In the genomic region with DNA sequence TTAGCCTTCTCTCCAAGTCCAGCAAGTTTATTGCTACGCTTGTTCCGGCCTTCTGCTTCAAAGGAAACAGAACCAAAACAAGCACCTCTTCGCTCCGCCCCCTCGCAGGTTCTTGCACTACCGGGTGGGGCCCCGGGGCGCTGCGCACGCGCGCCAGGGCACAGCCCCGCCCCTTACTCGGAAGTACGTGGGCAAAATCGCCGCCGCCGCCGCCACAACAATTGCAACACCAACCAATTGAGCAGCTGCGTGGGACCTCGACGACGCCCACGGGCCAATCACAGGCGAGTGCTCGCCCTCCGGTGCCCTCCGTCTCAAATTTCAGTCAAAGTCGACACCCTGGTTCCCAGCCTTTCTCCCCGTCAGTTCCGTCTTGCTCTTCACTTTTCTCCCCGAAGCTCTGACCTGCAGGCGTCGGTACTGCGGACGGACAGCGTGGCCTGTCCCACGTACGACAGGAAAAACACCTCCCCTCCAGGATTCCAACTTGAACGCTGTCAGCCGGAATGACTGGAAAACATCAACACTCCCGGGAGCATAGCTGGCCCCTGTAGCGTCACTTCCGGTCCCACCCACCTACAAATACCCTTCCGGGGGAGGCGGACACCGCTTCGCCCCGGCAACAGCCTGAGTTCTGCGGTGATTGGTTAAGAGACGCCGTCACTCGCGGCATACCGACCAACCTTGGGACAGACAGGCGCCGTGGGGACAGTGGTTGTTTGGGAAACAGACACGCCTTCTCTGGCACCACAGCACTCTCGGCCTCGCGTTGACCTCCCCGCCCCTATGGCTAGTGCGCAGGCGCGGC, we compare ENCODE assay signal across 1 cellular context.
TF ChIP-seq lines count a peak whose summit lies in the region.

No MANE protein-coding gene starts in this region.

TF ChIP-seq in HepG2, 621 proteins besides CTCF, POLR2A, EP300 and RAD21 (continues in another document):
- TF ChIP-seq KLF16 (CRISPR knock-in tag; IDR thresholded peaks at IDR 0.05): peak in 1 of 2 experiments; percentile 59; a peak in 1 of 4 replicates
- 0 out of 2 replicates have a peak, but pooled peaks have one; percentile 38 for TF ChIP-seq ZNF350 (CRISPR knock-in tag; IDR thresholded peaks at IDR 0.05; ENCODE audit: borderline replicate concordance, low read depth)
- peak; percentile 89 for TF ChIP-seq CEBPB (IDR thresholded peaks at IDR 0.05; ENCODE audit: borderline replicate concordance, low read depth, low read length)
- TF ChIP-seq, protein P1, sequence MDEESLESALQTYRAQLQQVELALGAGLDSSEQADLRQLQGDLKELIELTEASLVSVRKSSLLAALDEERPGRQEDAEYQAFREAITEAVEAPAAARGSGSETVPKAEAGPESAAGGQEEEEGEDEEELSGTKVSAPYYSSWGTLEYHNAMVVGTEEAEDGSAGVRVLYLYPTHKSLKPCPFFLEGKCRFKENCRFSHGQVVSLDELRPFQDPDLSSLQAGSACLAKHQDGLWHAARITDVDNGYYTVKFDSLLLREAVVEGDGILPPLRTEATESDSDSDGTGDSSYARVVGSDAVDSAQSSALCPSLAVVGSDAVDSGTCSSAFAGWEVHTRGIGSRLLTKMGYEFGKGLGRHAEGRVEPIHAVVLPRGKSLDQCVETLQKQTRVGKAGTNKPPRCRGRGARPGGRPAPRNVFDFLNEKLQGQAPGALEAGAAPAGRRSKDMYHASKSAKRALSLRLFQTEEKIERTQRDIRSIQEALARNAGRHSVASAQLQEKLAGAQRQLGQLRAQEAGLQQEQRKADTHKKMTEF (CRISPR knock-in tag; IDR thresholded peaks at IDR 0.05): peak; percentile 58; the same call in 1 of the 2 replicates
- TF ChIP-seq, protein P2, sequence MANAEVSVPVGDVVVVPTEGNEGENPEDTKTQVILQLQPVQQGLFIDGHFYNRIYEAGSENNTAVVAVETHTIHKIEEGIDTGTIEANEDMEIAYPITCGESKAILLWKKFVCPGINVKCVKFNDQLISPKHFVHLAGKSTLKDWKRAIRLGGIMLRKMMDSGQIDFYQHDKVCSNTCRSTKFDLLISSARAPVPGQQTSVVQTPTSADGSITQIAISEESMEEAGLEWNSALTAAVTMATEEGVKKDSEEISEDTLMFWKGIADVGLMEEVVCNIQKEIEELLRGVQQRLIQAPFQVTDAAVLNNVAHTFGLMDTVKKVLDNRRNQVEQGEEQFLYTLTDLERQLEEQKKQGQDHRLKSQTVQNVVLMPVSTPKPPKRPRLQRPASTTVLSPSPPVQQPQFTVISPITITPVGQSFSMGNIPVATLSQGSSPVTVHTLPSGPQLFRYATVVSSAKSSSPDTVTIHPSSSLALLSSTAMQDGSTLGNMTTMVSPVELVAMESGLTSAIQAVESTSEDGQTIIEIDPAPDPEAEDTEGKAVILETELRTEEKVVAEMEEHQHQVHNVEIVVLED (CRISPR knock-in tag; IDR thresholded peaks at IDR 0.05; ENCODE audit: borderline replicate concordance): peak; percentile 65; the same call in 1 of the 2 replicates
- TF ChIP-seq, protein P3, sequence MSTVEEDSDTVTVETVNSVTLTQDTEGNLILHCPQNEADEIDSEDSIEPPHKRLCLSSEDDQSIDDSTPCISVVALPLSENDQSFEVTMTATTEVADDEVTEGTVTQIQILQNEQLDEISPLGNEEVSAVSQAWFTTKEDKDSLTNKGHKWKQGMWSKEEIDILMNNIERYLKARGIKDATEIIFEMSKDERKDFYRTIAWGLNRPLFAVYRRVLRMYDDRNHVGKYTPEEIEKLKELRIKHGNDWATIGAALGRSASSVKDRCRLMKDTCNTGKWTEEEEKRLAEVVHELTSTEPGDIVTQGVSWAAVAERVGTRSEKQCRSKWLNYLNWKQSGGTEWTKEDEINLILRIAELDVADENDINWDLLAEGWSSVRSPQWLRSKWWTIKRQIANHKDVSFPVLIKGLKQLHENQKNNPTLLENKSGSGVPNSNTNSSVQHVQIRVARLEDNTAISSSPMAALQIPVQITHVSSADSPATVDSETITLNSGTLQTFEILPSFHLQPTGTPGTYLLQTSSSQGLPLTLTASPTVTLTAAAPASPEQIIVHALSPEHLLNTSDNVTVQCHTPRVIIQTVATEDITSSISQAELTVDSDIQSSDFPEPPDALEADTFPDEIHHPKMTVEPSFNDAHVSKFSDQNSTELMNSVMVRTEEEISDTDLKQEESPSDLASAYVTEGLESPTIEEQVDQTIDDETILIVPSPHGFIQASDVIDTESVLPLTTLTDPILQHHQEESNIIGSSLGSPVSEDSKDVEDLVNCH (CRISPR knock-in tag; IDR thresholded peaks at IDR 0.05): 0 out of 2 replicates have a peak, but pooled peaks have one; percentile 3
- no peak for TF ChIP-seq ZNF747 (CRISPR knock-in tag; IDR thresholded peaks at IDR 0.05; ENCODE audit: borderline replicate concordance)
- TF ChIP-seq GATAD1 (CRISPR knock-in tag; IDR thresholded peaks at IDR 0.05): peak; percentile 85
- peak; percentile 59; the same call in 1 of the 2 replicates for TF ChIP-seq SIX1 (CRISPR knock-in tag; IDR thresholded peaks at IDR 0.05; ENCODE audit: borderline replicate concordance)
- TF ChIP-seq, protein P4, sequence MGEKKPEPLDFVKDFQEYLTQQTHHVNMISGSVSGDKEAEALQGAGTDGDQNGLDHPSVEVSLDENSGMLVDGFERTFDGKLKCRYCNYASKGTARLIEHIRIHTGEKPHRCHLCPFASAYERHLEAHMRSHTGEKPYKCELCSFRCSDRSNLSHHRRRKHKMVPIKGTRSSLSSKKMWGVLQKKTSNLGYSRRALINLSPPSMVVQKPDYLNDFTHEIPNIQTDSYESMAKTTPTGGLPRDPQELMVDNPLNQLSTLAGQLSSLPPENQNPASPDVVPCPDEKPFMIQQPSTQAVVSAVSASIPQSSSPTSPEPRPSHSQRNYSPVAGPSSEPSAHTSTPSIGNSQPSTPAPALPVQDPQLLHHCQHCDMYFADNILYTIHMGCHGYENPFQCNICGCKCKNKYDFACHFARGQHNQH (CRISPR knock-in tag; IDR thresholded peaks at IDR 0.05): peak; percentile 49; the same call in 1 of the 2 replicates
- TF ChIP-seq ELF1 (CRISPR knock-in tag; IDR thresholded peaks at IDR 0.05): peak; percentile 65
- peak; percentile 89 for TF ChIP-seq SP2 (CRISPR knock-in tag; IDR thresholded peaks at IDR 0.05)
- TF ChIP-seq RARA (CRISPR knock-in tag; IDR thresholded peaks at IDR 0.05): 0 out of 2 replicates have a peak, but pooled peaks have one; percentile 12
- peak; percentile 58; the same call in 1 of the 2 replicates for TF ChIP-seq HOXA3 (CRISPR knock-in tag; IDR thresholded peaks at IDR 0.05)
- TF ChIP-seq SOX6 (IDR thresholded peaks at IDR 0.05): no peak
- no peak for TF ChIP-seq SOX6 (CRISPR knock-in tag; IDR thresholded peaks at IDR 0.05)
- TF ChIP-seq, protein P5, sequence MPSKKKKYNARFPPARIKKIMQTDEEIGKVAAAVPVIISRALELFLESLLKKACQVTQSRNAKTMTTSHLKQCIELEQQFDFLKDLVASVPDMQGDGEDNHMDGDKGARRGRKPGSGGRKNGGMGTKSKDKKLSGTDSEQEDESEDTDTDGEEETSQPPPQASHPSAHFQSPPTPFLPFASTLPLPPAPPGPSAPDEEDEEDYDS (CRISPR knock-in tag; IDR thresholded peaks at IDR 0.05): peak; percentile 56
- 0 out of 2 replicates have a peak, but pooled peaks have one; percentile 10 for TF ChIP-seq RXRB (CRISPR knock-in tag; IDR thresholded peaks at IDR 0.05; ENCODE audit: borderline replicate concordance)
- TF ChIP-seq, protein P6, sequence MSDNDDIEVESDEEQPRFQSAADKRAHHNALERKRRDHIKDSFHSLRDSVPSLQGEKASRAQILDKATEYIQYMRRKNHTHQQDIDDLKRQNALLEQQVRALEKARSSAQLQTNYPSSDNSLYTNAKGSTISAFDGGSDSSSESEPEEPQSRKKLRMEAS (IDR thresholded peaks at IDR 0.05): peak; percentile 6; the same call in 1 of the 2 replicates
- peak; percentile 50; the same call in 1 of the 2 replicates for TF ChIP-seq IRF2 (CRISPR knock-in tag; IDR thresholded peaks at IDR 0.05)
- TF ChIP-seq FIP1L1 (IDR thresholded peaks at IDR 0.05; ENCODE audit: borderline replicate concordance, insufficient read depth, low read depth, low read length): 0 out of 2 replicates have a peak, but pooled peaks have one; percentile 23
- TF ChIP-seq, protein P7, sequence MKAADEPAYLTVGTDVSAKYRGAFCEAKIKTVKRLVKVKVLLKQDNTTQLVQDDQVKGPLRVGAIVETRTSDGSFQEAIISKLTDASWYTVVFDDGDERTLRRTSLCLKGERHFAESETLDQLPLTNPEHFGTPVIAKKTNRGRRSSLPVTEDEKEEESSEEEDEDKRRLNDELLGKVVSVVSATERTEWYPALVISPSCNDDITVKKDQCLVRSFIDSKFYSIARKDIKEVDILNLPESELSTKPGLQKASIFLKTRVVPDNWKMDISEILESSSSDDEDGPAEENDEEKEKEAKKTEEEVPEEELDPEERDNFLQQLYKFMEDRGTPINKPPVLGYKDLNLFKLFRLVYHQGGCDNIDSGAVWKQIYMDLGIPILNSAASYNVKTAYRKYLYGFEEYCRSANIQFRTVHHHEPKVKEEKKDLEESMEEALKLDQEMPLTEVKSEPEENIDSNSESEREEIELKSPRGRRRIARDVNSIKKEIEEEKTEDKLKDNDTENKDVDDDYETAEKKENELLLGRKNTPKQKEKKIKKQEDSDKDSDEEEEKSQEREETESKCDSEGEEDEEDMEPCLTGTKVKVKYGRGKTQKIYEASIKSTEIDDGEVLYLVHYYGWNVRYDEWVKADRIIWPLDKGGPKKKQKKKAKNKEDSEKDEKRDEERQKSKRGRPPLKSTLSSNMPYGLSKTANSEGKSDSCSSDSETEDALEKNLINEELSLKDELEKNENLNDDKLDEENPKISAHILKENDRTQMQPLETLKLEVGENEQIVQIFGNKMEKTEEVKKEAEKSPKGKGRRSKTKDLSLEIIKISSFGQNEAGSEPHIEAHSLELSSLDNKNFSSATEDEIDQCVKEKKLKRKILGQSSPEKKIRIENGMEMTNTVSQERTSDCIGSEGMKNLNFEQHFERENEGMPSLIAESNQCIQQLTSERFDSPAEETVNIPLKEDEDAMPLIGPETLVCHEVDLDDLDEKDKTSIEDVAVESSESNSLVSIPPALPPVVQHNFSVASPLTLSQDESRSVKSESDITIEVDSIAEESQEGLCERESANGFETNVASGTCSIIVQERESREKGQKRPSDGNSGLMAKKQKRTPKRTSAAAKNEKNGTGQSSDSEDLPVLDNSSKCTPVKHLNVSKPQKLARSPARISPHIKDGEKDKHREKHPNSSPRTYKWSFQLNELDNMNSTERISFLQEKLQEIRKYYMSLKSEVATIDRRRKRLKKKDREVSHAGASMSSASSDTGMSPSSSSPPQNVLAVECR (CRISPR knock-in tag; IDR thresholded peaks at IDR 0.05; ENCODE audit: borderline replicate concordance): peak; percentile 77; the same call in 1 of the 2 replicates
- TF ChIP-seq ZNF605 (CRISPR knock-in tag; IDR thresholded peaks at IDR 0.05): peak; percentile 63; the same call in 1 of the 2 replicates
- no peak for TF ChIP-seq PCBP2 (optimal IDR thresholded peaks at IDR 0.05; ENCODE audit: low read depth, low read length, poor library complexity, severe bottlenecking)
- peak; percentile 57 for TF ChIP-seq SAP130 (CRISPR knock-in tag; IDR thresholded peaks at IDR 0.05; ENCODE audit: low read depth)
- TF ChIP-seq ZNF274 (CRISPR knock-in tag; IDR thresholded peaks at IDR 0.05): no peak
- TF ChIP-seq, protein P8, sequence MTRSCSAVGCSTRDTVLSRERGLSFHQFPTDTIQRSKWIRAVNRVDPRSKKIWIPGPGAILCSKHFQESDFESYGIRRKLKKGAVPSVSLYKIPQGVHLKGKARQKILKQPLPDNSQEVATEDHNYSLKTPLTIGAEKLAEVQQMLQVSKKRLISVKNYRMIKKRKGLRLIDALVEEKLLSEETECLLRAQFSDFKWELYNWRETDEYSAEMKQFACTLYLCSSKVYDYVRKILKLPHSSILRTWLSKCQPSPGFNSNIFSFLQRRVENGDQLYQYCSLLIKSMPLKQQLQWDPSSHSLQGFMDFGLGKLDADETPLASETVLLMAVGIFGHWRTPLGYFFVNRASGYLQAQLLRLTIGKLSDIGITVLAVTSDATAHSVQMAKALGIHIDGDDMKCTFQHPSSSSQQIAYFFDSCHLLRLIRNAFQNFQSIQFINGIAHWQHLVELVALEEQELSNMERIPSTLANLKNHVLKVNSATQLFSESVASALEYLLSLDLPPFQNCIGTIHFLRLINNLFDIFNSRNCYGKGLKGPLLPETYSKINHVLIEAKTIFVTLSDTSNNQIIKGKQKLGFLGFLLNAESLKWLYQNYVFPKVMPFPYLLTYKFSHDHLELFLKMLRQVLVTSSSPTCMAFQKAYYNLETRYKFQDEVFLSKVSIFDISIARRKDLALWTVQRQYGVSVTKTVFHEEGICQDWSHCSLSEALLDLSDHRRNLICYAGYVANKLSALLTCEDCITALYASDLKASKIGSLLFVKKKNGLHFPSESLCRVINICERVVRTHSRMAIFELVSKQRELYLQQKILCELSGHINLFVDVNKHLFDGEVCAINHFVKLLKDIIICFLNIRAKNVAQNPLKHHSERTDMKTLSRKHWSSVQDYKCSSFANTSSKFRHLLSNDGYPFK (CRISPR knock-in tag; IDR thresholded peaks at IDR 0.05; ENCODE audit: borderline replicate concordance): peak; percentile 49; the same call in 1 of the 2 replicates
- TF ChIP-seq, protein P9, sequence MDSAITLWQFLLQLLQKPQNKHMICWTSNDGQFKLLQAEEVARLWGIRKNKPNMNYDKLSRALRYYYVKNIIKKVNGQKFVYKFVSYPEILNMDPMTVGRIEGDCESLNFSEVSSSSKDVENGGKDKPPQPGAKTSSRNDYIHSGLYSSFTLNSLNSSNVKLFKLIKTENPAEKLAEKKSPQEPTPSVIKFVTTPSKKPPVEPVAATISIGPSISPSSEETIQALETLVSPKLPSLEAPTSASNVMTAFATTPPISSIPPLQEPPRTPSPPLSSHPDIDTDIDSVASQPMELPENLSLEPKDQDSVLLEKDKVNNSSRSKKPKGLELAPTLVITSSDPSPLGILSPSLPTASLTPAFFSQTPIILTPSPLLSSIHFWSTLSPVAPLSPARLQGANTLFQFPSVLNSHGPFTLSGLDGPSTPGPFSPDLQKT (CRISPR knock-in tag; IDR thresholded peaks at IDR 0.05; ENCODE audit: borderline replicate concordance): no peak
- TF ChIP-seq POLR2AphosphoS5 (IDR thresholded peaks at IDR 0.05; ENCODE audit: low read depth, low read length): peak; percentile 40; the same call in 1 of the 2 replicates
- TF ChIP-seq ZNF709 (CRISPR knock-in tag; IDR thresholded peaks at IDR 0.05): 0 out of 2 replicates have a peak, but pooled peaks have one; percentile 53
